8 cellular contexts compared by ENCODE assay signal in genomic region chr10:102117391-102118159, GRCh38. TPM values are rescaled to one million over a fixed set of nuclear protein-coding genes. Genes with fewer than 3 reads are reported as not detected.
DNase-seq lines count a peak whose midpoint lies in the region; ATAC-seq and TF ChIP-seq lines count a peak whose summit lies in the region.

No MANE protein-coding gene starts in this region.

- peak overlapping the region; percentile 80 for H3K9ac ChIP-seq in IMR-90 (ENCODE audit: low read depth, low read length)

- no peak for TF ChIP-seq POLR2A in IMR-90 (IDR thresholded peaks at IDR 0.05; ENCODE audit: low read depth, low read length)
- TF ChIP-seq POLR2A in testis (IDR thresholded peaks at IDR 0.05): no peak

- in situ Hi-C loops in IMR-90 (cut with MboI; ENCODE audit: low sequenced_read_pairs): no loop called here

- H3K4me1 ChIP-seq in IMR-90 (ENCODE audit: control insufficient read depth, insufficient read depth, low read length): peaks cover 39% of the 10 kb centered on the region
- peaks cover 23% of the 10 kb centered on the region for H3K4me1 ChIP-seq in foreskin keratinocyte
- peaks cover 67% of the 10 kb centered on the region for H3K4me1 ChIP-seq in testis

- H3K79me1 ChIP-seq in IMR-90 (ENCODE audit: low read depth in 1 of 2, low read length in 2 of 2): peaks cover 12 to 70% of the 10 kb centered on the region in 2 experiments; a peak in 3 of 4 replicates

- H3K14ac ChIP-seq in IMR-90 (replicated peaks; ENCODE audit: low read depth, low read length): peak overlapping the region; percentile 96

- DNase-seq in CMK (ENCODE audit: low read depth): peak; percentile 94
- DNase-seq in IMR-90: peak; percentile 73
- DNase-seq in RWPE1 (ENCODE audit: low spot score): no peak
- peak; percentile 22 for DNase-seq in activated gamma-delta T cell (lab: John Stamatoyannopoulos, UW)
- peak; percentile 55 to 79 for DNase-seq in foreskin keratinocyte
- peak; percentile 44 for DNase-seq in neural crest cell (ENCODE audit: low read depth, low spot score)
- peak; percentile 89 for DNase-seq in testis
- no peak for DNase-seq in amniotic stem cell (lab: John Stamatoyannopoulos, UW)

- peak overlapping the region; percentile 53 to 91 for H4K8ac ChIP-seq in IMR-90 (ENCODE audit: low read depth in 2 of 2, low read length in 2 of 2)

- H3K23ac ChIP-seq in IMR-90 (ENCODE audit: low read depth, low read length): peak overlapping the region; percentile 98

- H2BK120ac ChIP-seq in IMR-90 (ENCODE audit: low read depth, low read length): peak overlapping the region; percentile 87

- H3K36me3 ChIP-seq in IMR-90 (ENCODE audit: control insufficient read depth, insufficient read depth, low read length) (no peaks in the 10 kb centered on the region), testis (ENCODE audit: low read depth, missing control alignments) (no peaks in the 10 kb centered on the region)

- dilution Hi-C loops in IMR-90 (cut with HindIII; ENCODE audit: low sequenced_read_pairs, unreplicated experiment): no loop called here

- H2BK5ac ChIP-seq in IMR-90 (ENCODE audit: low read depth, low read length, poor library complexity, severe bottlenecking): peak overlapping the region; percentile 94

- peaks cover 81% of the 10 kb centered on the region for H3K4me1 Mint-ChIP-seq in neural crest cell

- peak overlapping the region; percentile 86 for H3K56ac ChIP-seq in IMR-90 (ENCODE audit: extremely low read depth, insufficient read depth, low read length)

- peak overlapping the region; percentile 86 for H2BK20ac ChIP-seq in IMR-90 (ENCODE audit: low read depth, low read length)

- TF ChIP-seq RAD21 in IMR-90 (IDR thresholded peaks at IDR 0.05; ENCODE audit: low read length): no peak

- H3K9me1 ChIP-seq in IMR-90 (ENCODE audit: insufficient read depth, low read length): peaks cover 15% of the 10 kb centered on the region

- H3K4me3 ChIP-seq in IMR-90 (ENCODE audit: insufficient read depth, low read depth, low read length): peak overlapping the region; percentile 15
- H3K4me3 ChIP-seq in testis: no peak overlapping the region

- peak overlapping the region; percentile 99 for H2AK9ac ChIP-seq in IMR-90 (replicated peaks; ENCODE audit: low read depth, low read length, poor library complexity)

- H4K20me1 ChIP-seq in IMR-90 (ENCODE audit: insufficient read depth, low read length): peaks cover 34% of the 10 kb centered on the region

- no peaks in the 10 kb centered on the region for H3K36me3 Mint-ChIP-seq in neural crest cell (ENCODE audit: low read depth)

- H4K91ac ChIP-seq in IMR-90 (ENCODE audit: insufficient read depth, low read depth, low read length): peak overlapping the region; percentile 77

- peak overlapping the region; percentile 99 for H3K27ac Mint-ChIP-seq in neural crest cell (ENCODE audit: unreplicated experiment)

- H3K27me3 ChIP-seq in IMR-90 (ENCODE audit: control insufficient read depth, insufficient read depth, low read length): no peaks in the 10 kb centered on the region
- no peaks in the 10 kb centered on the region for H3K27me3 ChIP-seq in foreskin keratinocyte
- H3K27me3 ChIP-seq in testis: no peaks in the 10 kb centered on the region

- peak overlapping the region; percentile 94 for H3K4me3 Mint-ChIP-seq in neural crest cell

- whole genome bisulfite sequencing in IMR-90 (ENCODE audit: extremely low coverage in 2 of 2, insufficient read length in 1 of 2), 2 experiments: 6% methylated on average over 8 of the region's 12 CpGs; no CpG with 5 or more reads in 1 of the 2 experiments
- 15 to 16% methylated on average over 6 to 12 of the region's 12 CpGs for WGBS in testis, 2 donors

- peak overlapping the region; percentile 86 for H2AFZ ChIP-seq in IMR-90 (replicated peaks; ENCODE audit: low read length, poor library complexity)

- no peaks in the 10 kb centered on the region for H3K27me3 Mint-ChIP-seq in neural crest cell (ENCODE audit: low read depth)

- TF ChIP-seq CTCF in IMR-90 (conservative IDR thresholded peaks at IDR 0.05; ENCODE audit: low read depth, low read length) (peak; percentile 33), RWPE1 (conservative IDR thresholded peaks at IDR 0.05; ENCODE audit: low read depth) (no peak), foreskin keratinocyte (conservative IDR thresholded peaks at IDR 0.05) (peak; percentile 17), neural crest cell (conservative IDR thresholded peaks at IDR 0.05) (peak; percentile 34), testis (IDR thresholded peaks at IDR 0.05) (peak in 1 of 3 experiments; percentile 5)

- no peaks in the 10 kb centered on the region for H3K9me3 ChIP-seq in IMR-90 (ENCODE audit: control insufficient read depth, insufficient read depth, low read length)
- H3K9me3 ChIP-seq in testis: no peaks in the 10 kb centered on the region

- ATAC-seq in IMR-90 (ENCODE audit: low read depth): peak; percentile 1
- peak; percentile 17 for ATAC-seq in foreskin keratinocyte

- H2BK15ac ChIP-seq in IMR-90 (ENCODE audit: low read depth, low read length): peak overlapping the region; percentile 41

- H4K5ac ChIP-seq in IMR-90 (ENCODE audit: low read depth, low read length): peak overlapping the region; percentile 66

- no peaks in the 10 kb centered on the region for H3K9me3 Mint-ChIP-seq in neural crest cell

- POLR2A ChIA-PET in IMR-90 (lab: Charles Lee; ENCODE audit: unreplicated experiment) (interaction anchor here (0.8 kb wide), 1 partner anchor 10 kb away, joined by 3 read pairs; no protein-coding TSS in a partner anchor), RWPE1 (lab: Yijun Ruan, JAX; ENCODE audit: low non-redundant PET) (no interaction called here)

- H3K18ac ChIP-seq in IMR-90 (ENCODE audit: low read depth, low read length): peak overlapping the region; percentile 75

- H3K4ac ChIP-seq in IMR-90 (ENCODE audit: low read depth, low read length): peak overlapping the region; percentile 99

- CTCF ChIA-PET in IMR-90 (lab: Yijun Ruan, JAX): interaction anchor here (0.5 kb wide), 1 partner anchor 20 kb away, joined by 3 read pairs; no protein-coding TSS in a partner anchor
- CTCF ChIA-PET in RWPE1 (lab: Yijun Ruan, JAX): interaction anchor here (0.7 to 0.8 kb wide), 3 partner anchors 52 to 984 kb away, joined by 3 to 4 read pairs (median 3); partner anchors contain the start of gene HPS6

- H3K4me2 ChIP-seq in IMR-90 (ENCODE audit: low read depth, low read length): peak overlapping the region; percentile 88

- H2AK5ac ChIP-seq in IMR-90 (ENCODE audit: low read depth, low read length): peak overlapping the region; percentile 98

- BruUV-seq in IMR-90 (replicated peaks; lab: Mats Ljungman, UMichigan): no TSS peak

- H3K27ac ChIP-seq in IMR-90 (ENCODE audit: insufficient read depth, low read length) (peak overlapping the region; percentile 91), RWPE1 (peak overlapping the region; percentile 94), foreskin keratinocyte (no peak overlapping the region), testis (peak overlapping the region; percentile 88 to 97)

- intact Hi-C loops in IMR-90 (cut with micrococcal nuclease): no loop called here
- intact Hi-C loops in testis (cut with DNase I; ENCODE audit: low total_unique reads): no loop called here

TF ChIP-seq in IMR-90, 13 proteins besides CTCF, POLR2A, EP300 and RAD21:
- TF ChIP-seq USF2 (IDR thresholded peaks at IDR 0.05; ENCODE audit: low read depth, low read length) (peak; percentile 68), MXI1 (IDR thresholded peaks at IDR 0.05; ENCODE audit: borderline replicate concordance, low read depth, low read length) (0 out of 2 replicates have a peak, but pooled peaks have one; percentile 62), FOS (IDR thresholded peaks at IDR 0.05; ENCODE audit: low read depth, low read length) (no peak)
TF ChIP-seq in IMR-90: peak in this region for 2.

RNA-seq across cellular contexts. Expression of gene LDB1, which starts 2.6 kb away (rescaled TPM):
- total RNA-seq in IMR-90 (2012; rRNA removed) (45.3 and 47.9 TPM in 2 replicates), foreskin keratinocyte (65.7 and 65.8 TPM in 2 replicates), neural crest cell (122 and 127 TPM in 2 replicates), testis (10 to 100 TPM; 80.0 to 90.5 TPM)
- polyA plus RNA-seq in IMR-90 (2012; rRNA removed) (92.4 and 100 TPM in 2 replicates), foreskin keratinocyte (38.6 and 41.4 TPM in 2 replicates), testis (ENCODE audit: insufficient read depth, low read depth, low replicate concordance) (64.2 TPM)
- polyA plus RNA-seq in IMR-90 (2012; cell fraction: cytosol; rRNA removed): 40.2 and 67.9 TPM in 2 replicates
- 464 and 468 TPM in 2 replicates for polyA plus RNA-seq in IMR-90 (2012; cell fraction: nucleus; rRNA removed; ENCODE audit: low replicate concordance)

RNA-seq across cellular contexts. Expression of gene PPRC1, which starts 15.3 kb away (rescaled TPM):
- total RNA-seq in IMR-90 (2012; rRNA removed) (11.4 and 11.8 TPM in 2 replicates), foreskin keratinocyte (46.3 and 47.2 TPM in 2 replicates), neural crest cell (66.3 and 68.3 TPM in 2 replicates), testis (10 to 100 TPM; 38.7 to 49.1 TPM)
- polyA plus RNA-seq in IMR-90 (2012; rRNA removed) (38.7 and 40.7 TPM in 2 replicates), foreskin keratinocyte (38.0 and 43.7 TPM in 2 replicates), testis (ENCODE audit: insufficient read depth, low read depth, low replicate concordance) (27.0 TPM)
- polyA plus RNA-seq in IMR-90 (2012; cell fraction: cytosol; rRNA removed): 20.9 and 23.5 TPM in 2 replicates
- 117 and 123 TPM in 2 replicates for polyA plus RNA-seq in IMR-90 (2012; cell fraction: nucleus; rRNA removed; ENCODE audit: low replicate concordance)

RNA-seq across cellular contexts. Expression of gene NOLC1, which starts 34.6 kb away (rescaled TPM):
- total RNA-seq in IMR-90 (2012; rRNA removed) (43.2 and 60.5 TPM in 2 replicates), foreskin keratinocyte (111 and 128 TPM in 2 replicates), neural crest cell (111 and 116 TPM in 2 replicates), testis (10 to 100 TPM; 53.7 to 63.8 TPM)
- polyA plus RNA-seq in IMR-90 (2012; rRNA removed) (53.5 and 55.3 TPM in 2 replicates), foreskin keratinocyte (65.6 and 82.0 TPM in 2 replicates), testis (ENCODE audit: insufficient read depth, low read depth, low replicate concordance) (46.6 TPM)
- 17.2 and 29.5 TPM in 2 replicates for polyA plus RNA-seq in IMR-90 (2012; cell fraction: cytosol; rRNA removed)
- 25.5 and 102 TPM in 2 replicates for polyA plus RNA-seq in IMR-90 (2012; cell fraction: nucleus; rRNA removed; ENCODE audit: low replicate concordance)

RNA-seq across cellular contexts. Expression of gene HPS6, which starts 52.4 kb away (rescaled TPM):
- total RNA-seq in IMR-90 (2012; rRNA removed): 21.9 and 23.1 TPM in 2 replicates
- 10.5 and 11.3 TPM in 2 replicates for polyA plus RNA-seq in IMR-90 (2012; rRNA removed)
- 8.6 and 13.8 TPM in 2 replicates for polyA plus RNA-seq in IMR-90 (2012; cell fraction: cytosol; rRNA removed)
- polyA plus RNA-seq in IMR-90 (2012; cell fraction: nucleus; rRNA removed; ENCODE audit: low replicate concordance): 2.5 and 6.5 TPM in 2 replicates
- 33.9 and 36.1 TPM in 2 replicates for total RNA-seq in foreskin keratinocyte
- 28.7 and 29.4 TPM in 2 replicates for polyA plus RNA-seq in foreskin keratinocyte
- total RNA-seq in neural crest cell: 17.5 and 18.9 TPM in 2 replicates
- total RNA-seq in testis: 10 to 100 TPM; 19.6 to 23.2 TPM
- 9.7 TPM for polyA plus RNA-seq in testis (ENCODE audit: insufficient read depth, low read depth, low replicate concordance)

Comparison
In these comparisons a context has a peak if more than half of its experiments do, and no peak if none do; other contexts are left out.
1. DNase-seq: peak in CMK (single experiment), IMR-90 (single experiment), activated gamma-delta T cell (single experiment), foreskin keratinocyte (2 of 2), neural crest cell (single experiment) and testis (single experiment); none in RWPE1 (single experiment) and amniotic stem cell (single experiment).